ENCODE assay signal across 8 cellular contexts in the genomic region with DNA sequence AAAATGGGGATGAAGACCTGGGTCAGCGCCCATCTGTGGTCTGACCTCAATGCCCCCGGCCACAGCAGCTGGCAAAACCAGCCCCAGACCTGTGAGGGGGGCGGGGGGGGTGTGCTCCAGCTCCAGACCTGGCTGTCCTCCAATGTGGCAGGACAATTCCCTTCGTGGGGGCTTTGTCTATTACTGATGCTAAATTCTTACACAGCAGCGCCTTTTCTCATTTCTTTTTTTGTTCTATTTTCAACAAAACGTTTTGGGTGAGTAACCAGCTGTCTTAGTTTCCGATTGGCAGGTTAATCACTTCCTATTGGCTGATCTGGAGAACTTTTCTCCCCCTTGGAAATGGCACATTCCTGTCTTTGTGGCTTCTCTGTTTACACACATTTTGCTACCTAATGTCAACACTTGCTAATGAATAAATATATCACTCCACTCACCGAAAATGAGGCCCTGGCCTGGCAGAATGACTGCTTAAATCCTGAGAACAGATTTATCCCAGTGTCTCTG. TPM values are rescaled to one million over a fixed set of nuclear protein-coding genes. Genes with fewer than 3 reads are reported as not detected.
DNase-seq lines count a peak whose midpoint lies in the region; ATAC-seq and TF ChIP-seq lines count a peak whose summit lies in the region.

No MANE protein-coding gene starts in this region.

- peaks cover 72% of the 10 kb centered on the region for H3K36me3 ChIP-seq in osteoblast (ENCODE audit: insufficient read depth, low read length)

- H3K27ac Mint-ChIP-seq in chondrocyte (ENCODE audit: unreplicated experiment) = peak overlapping the region; percentile 92
- no peak overlapping the region for H3K27ac Mint-ChIP-seq in stimulated activated naive B cell treated with anti-CD40 and anti-IgM and Interleukin-4, amounts not matched to agents 10 μg/mL and 1 μg/mL and 100 μg/mL, for 72 hours

- peak overlapping the region; percentile 95 for H3K4me2 ChIP-seq in osteoblast (ENCODE audit: insufficient read depth, low read length)

- H4K20me1 ChIP-seq in osteoblast (ENCODE audit: insufficient read depth, low read length) = peaks cover 80% of the 10 kb centered on the region

- no peak overlapping the region for H2AFZ ChIP-seq in osteoblast (ENCODE audit: low read length)

- no peak for TF ChIP-seq CTCF in chondrocyte (IDR thresholded peaks at IDR 0.05)
- no peak for TF ChIP-seq CTCF in osteoblast (IDR thresholded peaks at IDR 0.05; ENCODE audit: extremely low read depth, low read depth, low read length)

- H3K4me1 ChIP-seq in osteoblast (ENCODE audit: insufficient read depth, low read length) = peaks cover 60% of the 10 kb centered on the region

- H3K27me3 ChIP-seq in osteoblast (ENCODE audit: insufficient read depth, low read length) = no peaks in the 10 kb centered on the region

- peaks cover 58% of the 10 kb centered on the region for H3K36me3 Mint-ChIP-seq in chondrocyte (ENCODE audit: low read depth)
- peaks cover 60 to 73% of the 10 kb centered on the region in 2 donors for H3K36me3 Mint-ChIP-seq in stimulated activated naive B cell treated with anti-CD40 and anti-IgM and Interleukin-4, amounts not matched to agents 10 μg/mL and 1 μg/mL and 100 μg/mL, for 72 hours

- H3K27ac ChIP-seq in osteoblast (ENCODE audit: low read depth, low read length) = peak overlapping the region; percentile 94

- peak overlapping the region; percentile 88 for H3K4me3 Mint-ChIP-seq in chondrocyte (ENCODE audit: unreplicated experiment)
- H3K4me3 Mint-ChIP-seq in stimulated activated naive B cell treated with anti-CD40 and anti-IgM and Interleukin-4, amounts not matched to agents 10 μg/mL and 1 μg/mL and 100 μg/mL, for 72 hours = peak overlapping the region in 1 of 2 donors; percentile 6

- no peaks in the 10 kb centered on the region for H3K9me3 ChIP-seq in osteoblast (ENCODE audit: low read depth, low read length)

- no peak for ATAC-seq in esophagus mucosa
- ATAC-seq in GM19351 (IDR thresholded peaks at IDR 0.05; ENCODE audit: unreplicated experiment) = no peak
- ATAC-seq in HG03039 (IDR thresholded peaks at IDR 0.05; ENCODE audit: unreplicated experiment) = no peak
- ATAC-seq in stimulated activated naive B cell treated with anti-CD40 and anti-IgM and Interleukin-4, amounts not matched to agents 10 μg/mL and 1 μg/mL and 100 μg/mL, for 72 hours (replicated peaks) = no peak

- DNase-seq in ELR (ENCODE audit: low read depth) (peak; percentile 83), NCI-H2196 (lab: John Stamatoyannopoulos, UW; ENCODE audit: unreplicated experiment) (peak; percentile 75), chondrocyte (ENCODE audit: low spot score) (no peak), osteoblast (ENCODE audit: insufficient read length, low spot score, missing footprints) (peak; percentile 92)
- DNase-seq in stimulated activated naive B cell treated with anti-CD40 and anti-IgM and Interleukin-4, amounts not matched to agents 10 μg/mL and 1 μg/mL and 100 μg/mL, for 72 hours = no peak

- H3K27me3 Mint-ChIP-seq in chondrocyte (ENCODE audit: low read depth) = no peaks in the 10 kb centered on the region
- no peaks in the 10 kb centered on the region for H3K27me3 Mint-ChIP-seq in stimulated activated naive B cell treated with anti-CD40 and anti-IgM and Interleukin-4, amounts not matched to agents 10 μg/mL and 1 μg/mL and 100 μg/mL, for 72 hours

- peaks cover 99% of the 10 kb centered on the region for H3K79me2 ChIP-seq in osteoblast (ENCODE audit: insufficient read depth, low read length)

- H3K4me3 ChIP-seq in osteoblast (ENCODE audit: insufficient read depth, low read length) = peak overlapping the region; percentile 97

- H3K9me3 Mint-ChIP-seq in chondrocyte (ENCODE audit: low read depth) = no peaks in the 10 kb centered on the region
- no peaks in the 10 kb centered on the region for H3K9me3 Mint-ChIP-seq in stimulated activated naive B cell treated with anti-CD40 and anti-IgM and Interleukin-4, amounts not matched to agents 10 μg/mL and 1 μg/mL and 100 μg/mL, for 72 hours

- H3K4me1 Mint-ChIP-seq in chondrocyte (ENCODE audit: low read depth) = peaks cover 66% of the 10 kb centered on the region
- H3K4me1 Mint-ChIP-seq in stimulated activated naive B cell treated with anti-CD40 and anti-IgM and Interleukin-4, amounts not matched to agents 10 μg/mL and 1 μg/mL and 100 μg/mL, for 72 hours = peaks cover 41 to 73% of the 10 kb centered on the region in 2 donors

RNA-seq across cellular contexts. Expression of gene SMAD7, which starts 4.4 kb away (rescaled TPM):
- total RNA-seq in chondrocyte (61.2 to 99.9 TPM (median 70.1 TPM) in 3 replicates), osteoblast (76.0 and 81.6 TPM in 2 replicates), esophagus mucosa (3.7 TPM)

Comparison
In these comparisons a context has a peak if more than half of its experiments do, and no peak if none do; other contexts are left out.
1. DNase-seq: peak in ELR (single experiment), NCI-H2196 (single experiment) and osteoblast (single experiment); none in chondrocyte (single experiment) and stimulated activated naive B cell treated with anti-CD40 and anti-IgM and Interleukin-4, amounts not matched to agents 10 μg/mL and 1 μg/mL and 100 μg/mL, for 72 hours (single experiment).
2. RNA of gene SMAD7, which starts 4.4 kb away (total RNA-seq): 76.0 to 81.6 TPM in osteoblast and 61.2 to 99.9 TPM in chondrocyte; 3.7 TPM in esophagus mucosa (single experiment); every median in the first group is over 10 times any median in the second.